In genomic region chr17:49414622-49415350, GRCh38 we compare ENCODE assay signal across 8 cellular contexts. TPM values are rescaled to one million over a fixed set of nuclear protein-coding genes. Genes with fewer than 3 reads are reported as not detected.
DNase-seq lines count a peak whose midpoint lies in the region; ATAC-seq lines count a peak whose summit lies in the region.

Gene PHB1 (minus strand): TSS chr17:49414882. CDS start chr17:49413264, 1,618 bp downstream.

- no peaks in the 10 kb centered on the region for H3K27me3 ChIP-seq in BLaER1

- CTCF ChIA-PET in activated CD4-positive, alpha-beta T cell treated with anti-CD3 and anti-CD28 coated beads, Interleukin-2, amount 10 ng/mL, durations not matched to agents 7 days and 5 days (lab: Charles Lee): interaction anchor here (1.0 to 4.9 kb wide), 5 partner anchors 11 to 281 kb away, joined by 3 to 32 read pairs (median 5); no protein-coding TSS in a partner anchor

- peak within 1 kb of the TSS; percentile 97 for H3K4me2 ChIP-seq in BLaER1

- H3K9me3 ChIP-seq in BLaER1: peaks cover 10% of the 10 kb centered on the region

- peaks cover 8% of the 10 kb centered on the region; the same call in 1 of the 2 replicates for H4K20me1 ChIP-seq in BLaER1

- no peaks in the 10 kb centered on the region for H3K27me3 Mint-ChIP-seq in activated CD4-positive, alpha-beta T cell treated with anti-CD3 and anti-CD28 coated beads, Interleukin-2, amount 10 ng/mL, durations not matched to agents 7 days and 5 days

- peaks cover 35% of the 10 kb centered on the region for H3K36me3 ChIP-seq in BLaER1

- H3K27ac Mint-ChIP-seq in activated CD4-positive, alpha-beta T cell treated with anti-CD3 and anti-CD28 coated beads, Interleukin-2, amount 10 ng/mL, durations not matched to agents 7 days and 5 days: peak within 1 kb of the TSS; percentile 84

- peaks cover 18% of the 10 kb centered on the region for H3K36me3 Mint-ChIP-seq in activated CD4-positive, alpha-beta T cell treated with anti-CD3 and anti-CD28 coated beads, Interleukin-2, amount 10 ng/mL, durations not matched to agents 7 days and 5 days (ENCODE audit: low read depth)

- POLR2A ChIA-PET in activated CD4-positive, alpha-beta T cell treated with anti-CD3 and anti-CD28 coated beads, Interleukin-2, amount 10 ng/mL, durations not matched to agents 7 days and 5 days (lab: Charles Lee): no interaction called here

- H3K27ac ChIP-seq in BLaER1: peak within 1 kb of the TSS; percentile 60

- no peaks in the 10 kb centered on the region for H3K9me3 Mint-ChIP-seq in activated CD4-positive, alpha-beta T cell treated with anti-CD3 and anti-CD28 coated beads, Interleukin-2, amount 10 ng/mL, durations not matched to agents 7 days and 5 days

- H3K9ac ChIP-seq in BLaER1: peak within 1 kb of the TSS; percentile 85

- peak within 1 kb of the TSS; percentile 84 for H3K4me3 ChIP-seq in BLaER1

- ATAC-seq in GM19328 (IDR thresholded peaks at IDR 0.05; ENCODE audit: unreplicated experiment) (peak; percentile 99), HG03520 (IDR thresholded peaks at IDR 0.05; ENCODE audit: unreplicated experiment) (peak; percentile 94), left lobe of liver (peak; percentile 99)

- H3K4me1 Mint-ChIP-seq in activated CD4-positive, alpha-beta T cell treated with anti-CD3 and anti-CD28 coated beads, Interleukin-2, amount 10 ng/mL, durations not matched to agents 7 days and 5 days: peaks cover 20% of the 10 kb centered on the region

- H3K4me3 Mint-ChIP-seq in activated CD4-positive, alpha-beta T cell treated with anti-CD3 and anti-CD28 coated beads, Interleukin-2, amount 10 ng/mL, durations not matched to agents 7 days and 5 days: peak within 1 kb of the TSS; percentile 89

- peak; percentile 99 for DNase-seq in NCI-H69 (lab: John Stamatoyannopoulos, UW)
- peak; percentile 98 for DNase-seq in activated CD4-positive, alpha-beta T cell treated with anti-CD3 and anti-CD28 coated beads, Interleukin-2, amount 10 ng/mL, durations not matched to agents 7 days and 5 days
- peak; percentile 99 for DNase-seq in dedifferentiated amniotic fluid mesenchymal stem cell (ENCODE audit: extremely low spot score)
- DNase-seq in left lobe of liver (ENCODE audit: low spot score): peak; percentile 96
- peak; percentile 94 for DNase-seq in stimulated activated CD4-positive, alpha-beta T cell treated with anti-CD3 and anti-CD28 coated beads, Interleukin-2, amount 100 ng/mL, for 4 hours (ENCODE audit: low read depth)

- H3K4me1 ChIP-seq in BLaER1: peaks cover 53% of the 10 kb centered on the region

RNA-seq across cellular contexts. Expression of gene PHB1, which starts in this region (rescaled TPM):
- total RNA-seq in activated CD4-positive, alpha-beta T cell treated with anti-CD3 and anti-CD28 coated beads, Interleukin-2, amount 10 ng/mL, durations not matched to agents 7 days and 5 days: 100 to 1,000 TPM; 132 to 153 TPM
- total RNA-seq in left lobe of liver: 93.5 TPM

Comparison
In these comparisons a context has a peak if more than half of its experiments do, and no peak if none do; other contexts are left out.
1. Peak in every context shown above with its lines: DNase-seq, ATAC-seq, H3K4me3 ChIP-seq and H3K27ac ChIP-seq.